ENCODE assay signal across 11 cellular contexts in the genomic region with DNA sequence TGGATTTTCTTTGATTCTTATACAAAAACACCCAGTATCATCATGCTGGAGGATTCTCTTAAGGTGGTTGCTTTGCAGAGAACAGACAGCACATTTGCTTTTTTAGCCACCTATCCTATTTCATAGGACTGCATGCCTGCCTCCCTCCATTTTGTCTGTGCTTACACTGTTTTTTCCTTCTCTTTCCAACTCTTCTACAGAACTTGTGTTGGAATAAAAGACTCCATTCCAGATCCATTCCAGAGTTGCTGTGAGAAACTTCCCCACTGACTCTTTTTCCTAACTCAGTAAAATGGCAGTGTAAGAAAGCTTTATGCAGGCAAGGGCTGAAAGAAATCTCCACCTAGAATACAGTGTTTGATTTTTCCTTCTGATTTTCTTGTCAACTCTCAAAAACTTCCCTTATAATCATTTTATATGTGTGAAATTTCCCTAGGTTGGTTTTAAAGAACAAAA. TPM values are rescaled to one million over a fixed set of nuclear protein-coding genes. Genes with fewer than 3 reads are reported as not detected.
DNase-seq lines count a peak whose midpoint lies in the region; ATAC-seq and TF ChIP-seq lines count a peak whose summit lies in the region.
"Had no signal": no experiment of that assay in that cellular context is flagged by ENCODE, and none has a peak within 500 bp of the region (broad histone marks: within the 10 kb centered on the region; RNA-seq: fewer than 3 reads in every experiment).

No MANE protein-coding gene starts in this region.

- H3K23ac ChIP-seq in neuronal stem cell (ENCODE audit: low read depth, low read length, poor library complexity) = no peak overlapping the region

- H2BK5ac ChIP-seq in neuronal stem cell (ENCODE audit: low read length) = no peak overlapping the region

- no peak overlapping the region for H4K8ac ChIP-seq in neuronal stem cell (ENCODE audit: low read depth, low read length)

- intact Hi-C loops in body of pancreas (cut with DNase I) = no loop called here

- DNase-seq in EH (ENCODE audit: low read depth) = peak; percentile 25
- peak; percentile 62 to 67 for DNase-seq in Kasumi-1 (lab: John Stamatoyannopoulos, UW)
- DNase-seq in body of pancreas = no peak
- no peak for DNase-seq in neuronal stem cell (ENCODE audit: low spot score)
- no peak for DNase-seq in NOMO-1 treated with DMSO at 0.1 percent for 48 hours (lab: John Stamatoyannopoulos, UW; ENCODE audit: unreplicated experiment)
- DNase-seq: activated CD4-positive, alpha-beta memory T cell treated with anti-CD3 and anti-CD28 coated beads, Interleukin-2, amount 10 ng/mL, durations not matched to agents 7 days and 5 days; activated naive CD4-positive, alpha-beta T cell; H9; NCI-H1930 had no signal

- H2AK5ac ChIP-seq in neuronal stem cell (ENCODE audit: low read depth, low read length) = no peak overlapping the region

- H3K4ac ChIP-seq in neuronal stem cell (ENCODE audit: low read length) = no peak overlapping the region

- no peak overlapping the region for H3K9ac ChIP-seq in neuronal stem cell (ENCODE audit: low read depth, low read length, poor library complexity)

- no peak overlapping the region for H2BK12ac ChIP-seq in neuronal stem cell (ENCODE audit: low read length)

- no peaks in the 10 kb centered on the region for H3K79me1 ChIP-seq in neuronal stem cell (ENCODE audit: low read depth, low read length)

- H3K4me2 ChIP-seq in neuronal stem cell (ENCODE audit: insufficient read depth, low read length, poor library complexity, severe bottlenecking) = no peak overlapping the region

- no peak overlapping the region for H3K4me3 ChIP-seq in body of pancreas
- no peak overlapping the region for H3K4me3 ChIP-seq in neuronal stem cell (ENCODE audit: low read length in 2 of 2)

- no peak for TF ChIP-seq POLR2A in body of pancreas (IDR thresholded peaks at IDR 0.05)

- H3K36me3 ChIP-seq in body of pancreas (replicated peaks in 1 of 2; ENCODE audit: insufficient read depth in 1 of 2, low read depth in 2 of 2) = no peaks in the 10 kb centered on the region
- H3K36me3 ChIP-seq in neuronal stem cell (replicated peaks in 1 of 2; ENCODE audit: control insufficient read depth in 2 of 2, insufficient read depth in 2 of 2, low read length in 2 of 2) = no peaks in the 10 kb centered on the region

- no peak overlapping the region for H3K18ac ChIP-seq in neuronal stem cell (ENCODE audit: low read length)

- H3K27me3 ChIP-seq in body of pancreas (no peaks in the 10 kb centered on the region), neuronal stem cell (ENCODE audit: control insufficient read depth in 3 of 3, insufficient read depth in 3 of 3, low read depth in 1 of 3, low read length in 3 of 3) (no peaks in the 10 kb centered on the region)

- H2BK120ac ChIP-seq in neuronal stem cell (ENCODE audit: low read depth, low read length) = no peak overlapping the region

- H3K4me1 ChIP-seq in body of pancreas = peaks cover 46% of the 10 kb centered on the region
- H3K4me1 ChIP-seq in neuronal stem cell (ENCODE audit: control insufficient read depth in 2 of 2, insufficient read depth in 1 of 2, low read depth in 1 of 2, low read length in 2 of 2) = peaks cover 13 to 17% of the 10 kb centered on the region in 2 donors

- no peak for TF ChIP-seq CTCF in body of pancreas (IDR thresholded peaks at IDR 0.05)

- H3K9me3 ChIP-seq in body of pancreas = no peaks in the 10 kb centered on the region
- H3K9me3 ChIP-seq in neuronal stem cell (replicated peaks in 1 of 2; ENCODE audit: control insufficient read depth in 2 of 2, insufficient read depth in 1 of 2, low read depth in 1 of 2, low read length in 2 of 2) = no peaks in the 10 kb centered on the region

- no peak overlapping the region for H3K14ac ChIP-seq in neuronal stem cell (ENCODE audit: low read length)

- H2AFZ ChIP-seq in neuronal stem cell (ENCODE audit: low read length) = peak overlapping the region; percentile 60

- H3K27ac ChIP-seq in body of pancreas (peak overlapping the region in 3 of 4 donors; percentile 96 to 99 (median 96)), neuronal stem cell (replicated peaks; ENCODE audit: low read length) (peak overlapping the region; percentile 18)

- no peak overlapping the region for H4K91ac ChIP-seq in neuronal stem cell (ENCODE audit: low read depth, low read length, poor library complexity)

- H2BK15ac ChIP-seq in neuronal stem cell (ENCODE audit: low read length) = no peak overlapping the region

- ATAC-seq in body of pancreas (no peak), GM18520 (IDR thresholded peaks at IDR 0.05; ENCODE audit: unreplicated experiment) (no peak), HG03045 (IDR thresholded peaks at IDR 0.05; ENCODE audit: unreplicated experiment) (no peak)

RNA-seq across cellular contexts. Expression of a gene that starts 5.2 kb away (rescaled TPM):
- 10 to 100 TPM; 23.7 to 25.9 TPM for total RNA-seq in body of pancreas
- 87.5 TPM for polyA plus RNA-seq in neuronal stem cell (2013, experiment 1 of 2)
- polyA plus RNA-seq in neuronal stem cell (2013, experiment 2 of 2) = 92.7 TPM

Comparison
In these comparisons a context has a peak if more than half of its experiments do, and no peak if none do; other contexts are left out.
1. DNase-seq: peak in EH (single experiment) and Kasumi-1 (2 of 2); none in body of pancreas (0 of 4), neuronal stem cell (single experiment) and NOMO-1 treated with DMSO at 0.1 percent for 48 hours (single experiment).